Comparison of ENCODE assay signal across 20 cellular contexts in genomic region chr1:205527931-205528330, GRCh38. TPM values are rescaled to one million over a fixed set of nuclear protein-coding genes. Genes with fewer than 3 reads are reported as not detected.
DNase-seq lines count a peak whose midpoint lies in the region; ATAC-seq, FAIRE-seq and TF ChIP-seq lines count a peak whose summit lies in the region.
"Had no signal": no experiment of that assay in that cellular context is flagged by ENCODE, and none has a peak within 500 bp of the region (broad histone marks: within the 10 kb centered on the region; RNA-seq: fewer than 3 reads in every experiment).

No MANE protein-coding gene starts in this region.

- peaks cover 14% of the 10 kb centered on the region for H3K4me1 ChIP-seq in NT2/D1 (ENCODE audit: insufficient read depth, insufficient read length)
- peaks cover 0 to 18% (median 5%) of the 10 kb centered on the region in 4 experiments; a peak in 5 of 7 replicates for H3K4me1 ChIP-seq in H1 (replicated peaks in 1 of 4; ENCODE audit: control insufficient read depth in 3 of 4, insufficient read depth in 4 of 4, low read length in 3 of 4)
- H3K4me1 ChIP-seq: Caco-2 had no signal

- intact Hi-C loops in Right ventricle myocardium inferior (cut with DNase I), result loop anchor here (2.0 to 5.0 kb wide), 3 partner anchors 105 to 183 kb away; partner anchors contain the start of gene ELK4
- intact Hi-C loops in left cardiac atrium (cut with DNase I), result loop anchor here in 1 of 2 donors (5.0 kb wide), 1 partner anchor 129 kb away; no protein-coding TSS in a partner anchor

- no peak overlapping the region for H2BK20ac ChIP-seq in H1 (ENCODE audit: low read length)

- H3K9me3 ChIP-seq in NT2/D1 (ENCODE audit: insufficient read depth, low read length) (no peaks in the 10 kb centered on the region), H1 (ENCODE audit: insufficient read depth in 2 of 2, low read depth in 1 of 2, low read length in 1 of 2) (no peaks in the 10 kb centered on the region)
- H3K9me3 ChIP-seq: A549, Caco-2 had no signal

- no peak overlapping the region for H4K5ac ChIP-seq in H1 (ENCODE audit: insufficient read length, low read depth, low read length)

- H2BK15ac ChIP-seq in H1 (ENCODE audit: low read length), result no peak overlapping the region

- H3K9ac ChIP-seq in NT2/D1 (ENCODE audit: insufficient read length, low read depth) (peak overlapping the region; percentile 39), H1 (replicated peaks in 1 of 4; ENCODE audit: extremely low read depth in 1 of 4, low read depth in 3 of 4, low read length in 3 of 4) (no peak overlapping the region)

- H3K27ac ChIP-seq in H1 (ENCODE audit: low read depth, low read length), result no peak overlapping the region
- H3K27ac ChIP-seq: 22Rv1, C4-2B, HL-60 had no signal

- no peak for ATAC-seq in Right ventricle myocardium inferior
- no peak for ATAC-seq in left cardiac atrium
- ATAC-seq in GM21360 (IDR thresholded peaks at IDR 0.05; ENCODE audit: unreplicated experiment), result no peak

- H2AFZ ChIP-seq in H1 (ENCODE audit: low read length), result no peak overlapping the region

- H3K56ac ChIP-seq in H1 (replicated peaks; ENCODE audit: insufficient read length, low read depth, low read length), result no peak overlapping the region

- POLR2A ChIA-PET in H1 (lab: Charles Lee; ENCODE audit: partially characterized antibody), result interaction anchor here (0.6 kb wide), 1 partner anchor 61 kb away, joined by 3 read pairs; no protein-coding TSS in a partner anchor

- no peak for FAIRE-seq in H1 (lab: Jason Lieb, UNC)
- FAIRE-seq: A549, D721Med, GM12892, GM18507 had no signal

- no peak overlapping the region for H2BK120ac ChIP-seq in H1 (replicated peaks; ENCODE audit: low read depth, low read length)

- no peak for TF ChIP-seq POLR2A in H1 (IDR thresholded peaks at IDR 0.05; ENCODE audit: control extremely low read depth in 1 of 2, low read depth in 2 of 2, low read length in 2 of 2)

- no peak overlapping the region; the same call in 1 of the 2 replicates for H4K8ac ChIP-seq in H1 (ENCODE audit: extremely low read depth, insufficient read depth, low read length)

- no peak overlapping the region for H4K91ac ChIP-seq in H1 (replicated peaks; ENCODE audit: insufficient read length, low read length)

- H3K23ac ChIP-seq in H1 (ENCODE audit: insufficient read length), result no peak overlapping the region

- H3K36me3 ChIP-seq in NT2/D1 (ENCODE audit: insufficient read depth, insufficient read length, low read length) (peaks cover 58% of the 10 kb centered on the region), H1 (ENCODE audit: control insufficient read depth in 2 of 4, insufficient read depth in 4 of 4, low read length in 3 of 4) (peaks cover 5 to 18% (median 15%) of the 10 kb centered on the region in 4 experiments; a peak in 5 of 8 replicates)

- H3K4ac ChIP-seq in H1 (replicated peaks; ENCODE audit: insufficient read length, low read depth, low read length), result peak overlapping the region; percentile 19

- TF ChIP-seq RAD21 in H1 (IDR thresholded peaks at IDR 0.05 in 1 of 2, conservative IDR thresholded peaks at IDR 0.05 in 1 of 2; ENCODE audit: low read depth in 2 of 2, low read length in 2 of 2), result no peak

- H3K23me2 ChIP-seq in H1 (ENCODE audit: low read depth, low read length), result no peaks in the 10 kb centered on the region; the same call in 1 of the 2 replicates

- H3K18ac ChIP-seq in H1 (ENCODE audit: extremely low read depth, low read length), result no peak overlapping the region

- H3K4me3 ChIP-seq in NT2/D1 (ENCODE audit: insufficient read length, low read depth) (no peak overlapping the region), H1 (ENCODE audit: extremely low read depth in 1 of 4, insufficient read depth in 2 of 4, low read depth in 3 of 4, low read length in 4 of 4) (no peak overlapping the region)

- H2AK5ac ChIP-seq in H1 (ENCODE audit: low read depth, low read length), result no peak overlapping the region

- peaks cover 4% of the 10 kb centered on the region for H3K27me3 ChIP-seq in NT2/D1 (ENCODE audit: insufficient read depth, insufficient read length)
- no peaks in the 10 kb centered on the region for H3K27me3 ChIP-seq in H1 (replicated peaks in 1 of 4; ENCODE audit: control insufficient read depth in 3 of 4, extremely low read depth in 1 of 4, insufficient read depth in 3 of 4, low read length in 3 of 4)

- no peak for TF ChIP-seq CTCF in H1 (IDR thresholded peaks at IDR 0.05; ENCODE audit: control extremely low read depth in 1 of 3, insufficient read depth in 1 of 3, low read depth in 1 of 3, low read length in 3 of 3)

- H3K14ac ChIP-seq in H1 (ENCODE audit: insufficient read length), result no peak overlapping the region

- H2BK12ac ChIP-seq in H1 (ENCODE audit: low read depth, low read length), result no peak overlapping the region

- H2BK5ac ChIP-seq in H1 (ENCODE audit: low read depth, low read length), result no peak overlapping the region

- no peak for TF ChIP-seq EP300 in H1 (IDR thresholded peaks at IDR 0.05; ENCODE audit: borderline replicate concordance in 1 of 2, low read depth in 2 of 2, low read length in 2 of 2)

- CTCF ChIA-PET in H1 (lab: Charles Lee; ENCODE audit: partially characterized antibody), result interaction anchor here (1.3 to 47.3 kb wide), 11 partner anchors 10 to 152 kb away, joined by 3 to 1626 read pairs (median 13); partner anchors contain the start of gene CDK18

- H3K79me2 ChIP-seq in H1 (ENCODE audit: control insufficient read depth in 1 of 2, insufficient read depth in 2 of 2, low read length in 2 of 2), result no peaks in the 10 kb centered on the region

- H3K79me1 ChIP-seq in H1 (ENCODE audit: low read depth, low read length), result no peaks in the 10 kb centered on the region

- WGBS in H1 (ENCODE audit: extremely low coverage in 1 of 2, insufficient coverage in 1 of 2, insufficient read length in 1 of 2, insufficient replicate concordance in 2 of 2, low coverage in 1 of 2, low lambda C conversion rate in 2 of 2, missing lambda C conversion rate in 1 of 2), 2 experiments, result 93% methylated on average over 4 of the region's 4 CpGs; no CpG with 5 or more reads in 1 of the 2 experiments

- H4K20me1 ChIP-seq in H1 (replicated peaks in 1 of 2; ENCODE audit: control insufficient read depth in 1 of 2, insufficient read depth in 2 of 2, low read length in 2 of 2), result peaks cover 3 to 7% of the 10 kb centered on the region in 2 experiments

- DNase-seq in Right ventricle myocardium inferior (ENCODE audit: missing footprints) (peak; percentile 60), left cardiac atrium (no peak), NT2/D1 (ENCODE audit: low read depth, low spot score) (no peak), H1 (ENCODE audit: low read depth in 1 of 2, low spot score in 2 of 2) (no peak), glomerular visceral epithelial cell (ENCODE audit: extremely low spot score) (no peak), NCI-H1417 treated with DMSO at 0.1 percent for 48 hours (lab: John Stamatoyannopoulos, UW) (no peak)
- DNase-seq: AML-193; Caco-2; CD4-positive, alpha-beta T cell; DMS79; GDM1; HCEC 1CT had no signal

- no peak overlapping the region for H3K4me2 ChIP-seq in H1 (ENCODE audit: insufficient read depth in 1 of 2, low read depth in 2 of 2, low read length in 2 of 2)

TF ChIP-seq in H1, 55 proteins besides CTCF, POLR2A, EP300 and RAD21:
- TF ChIP-seq, protein P1, sequence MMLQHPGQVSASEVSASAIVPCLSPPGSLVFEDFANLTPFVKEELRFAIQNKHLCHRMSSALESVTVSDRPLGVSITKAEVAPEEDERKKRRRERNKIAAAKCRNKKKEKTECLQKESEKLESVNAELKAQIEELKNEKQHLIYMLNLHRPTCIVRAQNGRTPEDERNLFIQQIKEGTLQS (IDR thresholded peaks at IDR 0.05; ENCODE audit: insufficient read depth, low read depth, low read length), result no peak
- TF ChIP-seq TAF7 (optimal IDR thresholded peaks at IDR 0.05; ENCODE audit: borderline replicate concordance, low read depth, low read length), result no peak

RNA-seq across cellular contexts. Expression of gene CDK18, which starts 23.5 kb away (rescaled TPM):
- 180 TPM for total RNA-seq in Right ventricle myocardium inferior
- total RNA-seq in left cardiac atrium, result 100 to 1,000 TPM; 102 to 118 TPM
- total RNA-seq in H1 (2021; fragmentation: NEBNext Ultra II Directional; extraction: Animal tissue kit (Norgen Biotek cat#: 25700)), result 40.9 and 44.0 TPM in 2 replicates
- polyA plus RNA-seq in H1 (2011; rRNA removed), result 31.2 and 50.3 TPM in 2 replicates
- polyA plus RNA-seq in H1 (2011; cell fraction: cytosol; rRNA removed), result 19.7 TPM
- polyA plus RNA-seq in H1 (2011; cell fraction: nucleus; rRNA removed), result 102 TPM
- 35.9 to 57.1 TPM (median 46.6 TPM) in 4 replicates for polyA plus RNA-seq in H1 (2012, experiment 1 of 2)
- polyA plus RNA-seq in H1 (2012, experiment 2 of 2), result 29.8 TPM
- polyA plus RNA-seq in H1 (2013, experiment 1 of 2), result 31.5 TPM
- polyA plus RNA-seq in H1 (2013, experiment 2 of 2), result 31.7 TPM
- polyA minus RNA-seq in H1 (2011; rRNA and poly(A)+ RNA removed), result 37.0 and 48.0 TPM in 2 replicates
- polyA minus RNA-seq in H1 (2011; cell fraction: cytosol; rRNA and poly(A)+ RNA removed), result 25.8 TPM
- polyA minus RNA-seq in H1 (2011; cell fraction: nucleus; rRNA and poly(A)+ RNA removed), result 61.8 TPM
